In the genomic region with DNA sequence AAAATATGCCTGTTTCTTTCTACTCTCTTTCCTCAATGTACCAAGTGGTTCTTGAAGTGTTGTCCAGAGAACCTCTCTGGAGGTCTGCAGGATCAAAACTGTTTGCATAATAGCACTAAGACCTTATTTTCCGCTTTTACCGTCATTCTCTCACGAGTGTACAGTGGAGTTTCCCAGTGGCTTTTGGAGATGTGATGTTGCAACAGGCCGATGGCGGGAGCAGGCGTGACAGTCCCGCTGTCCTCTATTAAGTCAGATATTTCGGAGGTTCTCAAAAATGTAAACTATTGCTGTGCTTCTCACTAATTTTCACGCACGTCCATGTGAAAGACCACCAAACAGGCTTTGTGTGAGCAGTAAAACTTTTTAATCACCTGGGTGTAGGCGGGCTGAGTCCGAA, we compare ENCODE assay signal across 9 cellular contexts. TPM values are rescaled to one million over a fixed set of nuclear protein-coding genes. Genes with fewer than 3 reads are reported as not detected.
"Had no signal": no experiment of that assay in that cellular context is flagged by ENCODE, and none has a peak within 500 bp of the region (broad histone marks: within the 10 kb centered on the region; RNA-seq: fewer than 3 reads in every experiment).

No MANE protein-coding gene starts in this region.

- H3K9me3 ChIP-seq: HAP-1 had no signal

- H3K36me3 Mint-ChIP-seq: IgD-negative memory B cell had no signal

- H3K4me1 ChIP-seq: HAP-1 had no signal

- H3K4me3 Mint-ChIP-seq: HFFc6, IgD-negative memory B cell had no signal

- ATAC-seq: HCT116 had no signal

- H3K9me3 Mint-ChIP-seq: HFFc6 had no signal

- H3K27ac ChIP-seq: HL-60 had no signal

- H3K27ac Mint-ChIP-seq: HFFc6, IgD-negative memory B cell had no signal

- H3K4me3 ChIP-seq: HAP-1 had no signal

- H3K36me3 ChIP-seq: HAP-1 had no signal

- DNase-seq: GOT3, H7, HFFc6, Kasumi-1, KG1 had no signal

RNA-seq across cellular contexts. Expression of gene GPRC5B, which starts 8.3 kb away (rescaled TPM):
- polyA plus RNA-seq: IgD-negative memory B cell had no signal
